In the genomic region with DNA sequence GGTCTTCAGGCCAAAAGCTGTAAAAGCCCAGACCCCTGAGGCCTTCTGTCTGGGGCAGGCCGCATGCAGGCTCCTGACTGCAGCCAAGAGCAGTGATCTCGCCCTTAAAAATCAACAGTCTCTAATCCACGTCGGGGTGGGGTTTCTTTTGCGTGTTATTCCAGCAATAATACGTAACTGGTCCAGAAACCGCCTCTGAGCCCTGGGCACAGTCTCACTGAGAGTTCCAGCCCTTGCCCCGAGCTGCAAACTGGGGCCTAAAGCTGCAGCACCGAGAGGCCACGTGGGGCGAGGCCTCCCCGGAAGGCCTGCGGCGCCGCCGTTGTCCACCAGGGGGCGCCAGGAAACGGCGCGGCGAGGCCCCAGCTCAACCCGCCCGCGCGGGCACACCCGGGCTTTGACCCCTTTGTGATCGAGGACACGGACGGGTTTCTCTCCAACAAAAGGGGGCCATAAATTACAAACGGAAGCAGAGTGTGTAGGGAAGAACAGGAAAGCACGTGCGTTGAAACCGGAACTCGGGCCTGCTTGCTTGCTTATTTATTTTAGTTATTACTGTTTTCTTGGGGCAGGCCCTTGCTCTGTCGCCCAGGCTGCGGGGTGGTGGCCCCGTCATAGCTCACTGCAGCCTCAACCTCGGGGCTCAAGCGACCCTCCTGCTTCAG, we compare ENCODE assay signal across 8 cellular contexts.
DNase-seq lines count a peak whose midpoint lies in the region; ATAC-seq, FAIRE-seq and TF ChIP-seq lines count a peak whose summit lies in the region.

No MANE protein-coding gene starts in this region.

- peak overlapping the region; percentile 51 for H3K9ac ChIP-seq in HepG2 (ENCODE audit: insufficient read depth, low read depth, low read length)

- TF ChIP-seq EP300 in HepG2 (IDR thresholded peaks at IDR 0.05; ENCODE audit: low read depth in 2 of 2, low read length in 2 of 2) (peak in 1 of 2 experiments; percentile 66; a peak in 2 of 4 replicates), HepG2 (CRISPR knock-in tag; IDR thresholded peaks at IDR 0.05; ENCODE audit: borderline replicate concordance) (peak; percentile 49; the same call in 1 of the 2 replicates)

- no peak overlapping the region for H2AFZ ChIP-seq in HepG2 (ENCODE audit: low read length)

- H3K79me2 ChIP-seq in HepG2 (ENCODE audit: insufficient read depth, low read length): no peaks in the 10 kb centered on the region

- ATAC-seq in HG02981 (IDR thresholded peaks at IDR 0.05; ENCODE audit: unreplicated experiment) (peak; percentile 80), HepG2 (peak; percentile 68), HG03378 (IDR thresholded peaks at IDR 0.05; ENCODE audit: unreplicated experiment) (no peak)

- FAIRE-seq in HepG2 (lab: Jason Lieb, UNC): peak; percentile 63

- peak; percentile 98 for TF ChIP-seq RAD21 in HepG2 (CRISPR knock-in tag; IDR thresholded peaks at IDR 0.05)

- H3K4me1 ChIP-seq in HepG2 (ENCODE audit: insufficient read depth, low read length): peaks cover 94% of the 10 kb centered on the region

- peak overlapping the region; percentile 30 for H3K4me2 ChIP-seq in HepG2 (ENCODE audit: low read depth, low read length)

- intact Hi-C loops in HepG2 (cut with micrococcal nuclease; ENCODE audit: unreplicated experiment): loop anchor here (5.0 to 10.0 kb wide), 3 partner anchors 41 to 1029 kb away; no protein-coding TSS in a partner anchor

- CTCF ChIA-PET in HepG2 (lab: Yijun Ruan, JAX; ENCODE audit: low intra/inter-chr PET ratio, low total read pairs): interaction anchor here (1.3 to 3.3 kb wide), 2 partner anchors 175 to 1008 kb away, joined by 3 to 28 read pairs; a partner anchor contains a TSS

- no peaks in the 10 kb centered on the region for H3K9me3 ChIP-seq in HepG2 (ENCODE audit: low read length)

- no peaks in the 10 kb centered on the region for H4K20me1 ChIP-seq in HepG2 (ENCODE audit: insufficient read depth, low read length)

- H3K4me3 ChIP-seq in coronary artery: peak overlapping the region; percentile 23
- H3K4me3 ChIP-seq in HepG2 (replicated peaks in 1 of 3; ENCODE audit: insufficient read depth in 1 of 3, low read depth in 2 of 3, low read length in 3 of 3): 0 out of 6 replicates have a peak overlapping the region, but pooled peaks of 1 of the 3 experiments have one; percentile 12

- in situ Hi-C loops in HepG2 (cut with HindIII; ENCODE audit: extremely low pct_ligation_motif_present, low pct_unique_long_range_greater_than_20kb): loop anchor here (10.0 kb wide), 1 partner anchor 239 kb away; no protein-coding TSS in a partner anchor

- 14% methylated on average over 8 of the region's 39 CpGs for WGBS in HepG2 (ENCODE audit: low lambda C conversion rate)

- TF ChIP-seq CTCF in coronary artery (IDR thresholded peaks at IDR 0.05) (peak; percentile 99), HepG2 (CRISPR knock-in tag; IDR thresholded peaks at IDR 0.05) (peak; percentile 93)

- BruUV-seq in HepG2 (replicated peaks; lab: Mats Ljungman, UMichigan): no TSS peak

- TF ChIP-seq POLR2A in HepG2 (IDR thresholded peaks at IDR 0.05; ENCODE audit: insufficient read depth in 1 of 2, low read depth in 2 of 2, low read length in 2 of 2): 0 out of 4 replicates have a peak, but pooled peaks of 1 of the 2 experiments have one; percentile 39

- POLR2A ChIA-PET in HepG2 (lab: Yijun Ruan, JAX): interaction anchor here (0.6 to 5.3 kb wide), 10 partner anchors 10 to 186 kb away, joined by 3 to 42 read pairs (median 4); a partner anchor contains a TSS

- H3K27me3 ChIP-seq in HepG2 (ENCODE audit: control insufficient read depth in 1 of 2, insufficient read depth in 2 of 2, low read length in 2 of 2): no peaks in the 10 kb centered on the region; a peak in 1 of 5 replicates

- DNase-seq in GDM1 (lab: John Stamatoyannopoulos, UW) (peak; percentile 72), NCI-H446 treated with DMSO at 0.1 percent for 48 hours (lab: John Stamatoyannopoulos, UW) (peak; percentile 49), coronary artery (ENCODE audit: low spot score) (peak; percentile 88), HepG2 (ENCODE audit: low spot score) (peak; percentile 79)
- DNase-seq in activated CD4-positive, alpha-beta T cell treated with anti-CD3 and anti-CD28 coated beads for 48 hours: peak; percentile 88
- peak; percentile 85 for DNase-seq in stimulated activated CD4-positive, alpha-beta T cell treated with anti-CD3 and anti-CD28 coated beads, Interleukin-4, amount 100 ng/mL, for 24 hours

- no peaks in the 10 kb centered on the region for H3K36me3 ChIP-seq in HepG2 (replicated peaks in 1 of 2; ENCODE audit: control insufficient read depth in 1 of 2, insufficient read depth in 2 of 2, low read length in 2 of 2)

- H3K27ac ChIP-seq in coronary artery (peak overlapping the region; percentile 69 to 70), HepG2 (ENCODE audit: extremely low read length, insufficient read depth, low read length) (peak overlapping the region; percentile 86)

TF ChIP-seq in HepG2, 621 proteins besides CTCF, POLR2A, EP300 and RAD21 (continues in another document):
- TF ChIP-seq WIZ (CRISPR knock-in tag; IDR thresholded peaks at IDR 0.05) (no peak), U2AF2 (IDR thresholded peaks at IDR 0.05; ENCODE audit: low read depth, low read length) (no peak), CENPX (CRISPR knock-in tag; IDR thresholded peaks at IDR 0.05) (no peak), PHF5A (CRISPR knock-in tag; IDR thresholded peaks at IDR 0.05; ENCODE audit: low read depth, unreplicated experiment) (no peak), ZNF816 (CRISPR knock-in tag; IDR thresholded peaks at IDR 0.05; ENCODE audit: borderline replicate concordance) (peak; percentile 52; the same call in 1 of the 2 replicates), SP1 (IDR thresholded peaks at IDR 0.05) (no peak), SP1 (CRISPR knock-in tag; IDR thresholded peaks at IDR 0.05) (peak; percentile 25; the same call in 1 of the 2 replicates)
- TF ChIP-seq, protein P1, sequence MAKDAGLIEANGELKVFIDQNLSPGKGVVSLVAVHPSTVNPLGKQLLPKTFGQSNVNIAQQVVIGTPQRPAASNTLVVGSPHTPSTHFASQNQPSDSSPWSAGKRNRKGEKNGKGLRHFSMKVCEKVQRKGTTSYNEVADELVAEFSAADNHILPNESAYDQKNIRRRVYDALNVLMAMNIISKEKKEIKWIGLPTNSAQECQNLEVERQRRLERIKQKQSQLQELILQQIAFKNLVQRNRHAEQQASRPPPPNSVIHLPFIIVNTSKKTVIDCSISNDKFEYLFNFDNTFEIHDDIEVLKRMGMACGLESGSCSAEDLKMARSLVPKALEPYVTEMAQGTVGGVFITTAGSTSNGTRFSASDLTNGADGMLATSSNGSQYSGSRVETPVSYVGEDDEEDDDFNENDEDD (CRISPR knock-in tag; IDR thresholded peaks at IDR 0.05; ENCODE audit: borderline replicate concordance): peak; percentile 94
- TF ChIP-seq, protein P2, sequence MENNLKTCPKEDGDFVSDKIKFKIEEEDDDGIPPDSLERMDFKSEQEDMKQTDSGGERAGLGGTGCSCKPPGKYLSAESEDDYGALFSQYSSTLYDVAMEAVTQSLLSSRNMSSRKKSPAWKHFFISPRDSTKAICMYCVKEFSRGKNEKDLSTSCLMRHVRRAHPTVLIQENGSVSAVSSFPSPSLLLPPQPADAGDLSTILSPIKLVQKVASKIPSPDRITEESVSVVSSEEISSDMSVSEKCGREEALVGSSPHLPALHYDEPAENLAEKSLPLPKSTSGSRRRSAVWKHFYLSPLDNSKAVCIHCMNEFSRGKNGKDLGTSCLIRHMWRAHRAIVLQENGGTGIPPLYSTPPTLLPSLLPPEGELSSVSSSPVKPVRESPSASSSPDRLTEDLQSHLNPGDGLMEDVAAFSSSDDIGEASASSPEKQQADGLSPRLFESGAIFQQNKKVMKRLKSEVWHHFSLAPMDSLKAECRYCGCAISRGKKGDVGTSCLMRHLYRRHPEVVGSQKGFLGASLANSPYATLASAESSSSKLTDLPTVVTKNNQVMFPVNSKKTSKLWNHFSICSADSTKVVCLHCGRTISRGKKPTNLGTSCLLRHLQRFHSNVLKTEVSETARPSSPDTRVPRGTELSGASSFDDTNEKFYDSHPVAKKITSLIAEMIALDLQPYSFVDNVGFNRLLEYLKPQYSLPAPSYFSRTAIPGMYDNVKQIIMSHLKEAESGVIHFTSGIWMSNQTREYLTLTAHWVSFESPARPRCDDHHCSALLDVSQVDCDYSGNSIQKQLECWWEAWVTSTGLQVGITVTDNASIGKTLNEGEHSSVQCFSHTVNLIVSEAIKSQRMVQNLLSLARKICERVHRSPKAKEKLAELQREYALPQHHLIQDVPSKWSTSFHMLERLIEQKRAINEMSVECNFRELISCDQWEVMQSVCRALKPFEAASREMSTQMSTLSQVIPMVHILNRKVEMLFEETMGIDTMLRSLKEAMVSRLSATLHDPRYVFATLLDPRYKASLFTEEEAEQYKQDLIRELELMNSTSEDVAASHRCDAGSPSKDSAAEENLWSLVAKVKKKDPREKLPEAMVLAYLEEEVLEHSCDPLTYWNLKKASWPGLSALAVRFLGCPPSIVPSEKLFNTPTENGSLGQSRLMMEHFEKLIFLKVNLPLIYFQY (CRISPR knock-in tag; IDR thresholded peaks at IDR 0.05; ENCODE audit: borderline replicate concordance): no peak
- TF ChIP-seq, protein P3, sequence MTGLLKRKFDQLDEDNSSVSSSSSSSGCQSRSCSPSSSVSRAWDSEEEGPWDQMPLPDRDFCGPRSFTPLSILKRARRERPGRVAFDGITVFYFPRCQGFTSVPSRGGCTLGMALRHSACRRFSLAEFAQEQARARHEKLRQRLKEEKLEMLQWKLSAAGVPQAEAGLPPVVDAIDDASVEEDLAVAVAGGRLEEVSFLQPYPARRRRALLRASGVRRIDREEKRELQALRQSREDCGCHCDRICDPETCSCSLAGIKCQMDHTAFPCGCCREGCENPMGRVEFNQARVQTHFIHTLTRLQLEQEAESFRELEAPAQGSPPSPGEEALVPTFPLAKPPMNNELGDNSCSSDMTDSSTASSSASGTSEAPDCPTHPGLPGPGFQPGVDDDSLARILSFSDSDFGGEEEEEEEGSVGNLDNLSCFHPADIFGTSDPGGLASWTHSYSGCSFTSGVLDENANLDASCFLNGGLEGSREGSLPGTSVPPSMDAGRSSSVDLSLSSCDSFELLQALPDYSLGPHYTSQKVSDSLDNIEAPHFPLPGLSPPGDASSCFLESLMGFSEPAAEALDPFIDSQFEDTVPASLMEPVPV (CRISPR knock-in tag; IDR thresholded peaks at IDR 0.05): peak; percentile 97
